ENCODE assay signal across 16 cellular contexts in the genomic region with DNA sequence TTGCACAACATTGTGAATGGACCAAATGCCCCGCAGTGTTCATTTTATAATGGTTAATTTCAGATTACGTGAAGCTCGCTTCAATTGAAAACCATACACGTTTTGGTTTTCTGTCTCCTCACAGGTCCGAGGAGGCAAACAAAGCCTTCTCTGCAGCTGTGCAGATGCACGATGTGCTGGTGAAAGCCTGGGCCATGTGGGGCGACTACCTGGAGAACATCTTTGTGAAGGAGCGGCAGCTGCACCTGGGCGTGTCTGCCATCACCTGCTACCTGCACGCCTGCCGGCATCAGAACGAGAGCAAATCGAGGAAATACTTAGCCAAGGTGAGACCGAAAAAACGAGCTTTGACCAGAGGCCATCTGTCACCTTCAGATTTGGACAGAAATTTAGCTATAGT.
"Had no signal": no experiment of that assay in that cellular context is flagged by ENCODE, and none has a peak within 500 bp of the region (broad histone marks: within the 10 kb centered on the region; RNA-seq: fewer than 3 reads in every experiment).

No MANE protein-coding gene starts in this region.

- ATAC-seq: activated T-helper 17 cell treated with anti-CD3 and anti-CD28 coated beads, Interleukin-2, amount 50 U/mL, for 72 hours; body of pancreas; foreskin keratinocyte; right cardiac atrium; WTC11 had no signal

- DNase-seq: activated CD4-positive, alpha-beta T cell treated with anti-CD3 and anti-CD28 coated beads, Interleukin-2, amount 10 ng/mL, durations not matched to agents 24 days and 14 days; activated naive CD4-positive, alpha-beta T cell treated with anti-CD3 and anti-CD28 coated beads, Interleukin-2, amount 50 U/mL, for 16 hours; amygdala; body of pancreas; central memory CD4-positive, alpha-beta T cell; foreskin keratinocyte; glutamatergic neuron; mesendoderm; nephron progenitor cell; right cardiac atrium had no signal

- H3K4me1 Mint-ChIP-seq: nephron progenitor cell, WTC11 had no signal

- H3K9me3 ChIP-seq: body of pancreas, prostate gland, tibial artery had no signal

- H3K27ac Mint-ChIP-seq: activated CD4-positive, alpha-beta T cell treated with anti-CD3 and anti-CD28 coated beads, Interleukin-2, amount 10 ng/mL, durations not matched to agents 24 days and 14 days; dendritic cell treated with granulocyte-macrophage colony-stimulating factor and Interleukin-4, amounts not matched to agents 40 ng/mL and 50 ng/mL, for 4 days; nephron progenitor cell; WTC11 had no signal

- H3K4me3 ChIP-seq: body of pancreas, prostate gland, tibial artery had no signal

- H3K27ac ChIP-seq: body of pancreas, foreskin keratinocyte, prostate gland, tibial artery had no signal

- H3K27me3 Mint-ChIP-seq: activated CD4-positive, alpha-beta T cell treated with anti-CD3 and anti-CD28 coated beads, Interleukin-2, amount 10 ng/mL, durations not matched to agents 24 days and 14 days; activated T-helper 17 cell treated with anti-CD3 and anti-CD28 coated beads, Interleukin-2, amount 50 U/mL, for 72 hours; dendritic cell treated with granulocyte-macrophage colony-stimulating factor and Interleukin-4, amounts not matched to agents 40 ng/mL and 50 ng/mL, for 4 days; effector memory CD8-positive, alpha-beta T cell had no signal

- H3K4me3 Mint-ChIP-seq: activated CD4-positive, alpha-beta T cell treated with anti-CD3 and anti-CD28 coated beads, Interleukin-2, amount 10 ng/mL, durations not matched to agents 24 days and 14 days; activated T-helper 17 cell treated with anti-CD3 and anti-CD28 coated beads, Interleukin-2, amount 50 U/mL, for 72 hours; dendritic cell treated with granulocyte-macrophage colony-stimulating factor and Interleukin-4, amounts not matched to agents 40 ng/mL and 50 ng/mL, for 4 days; effector memory CD8-positive, alpha-beta T cell; nephron progenitor cell; WTC11 had no signal
